ENCODE assay signal across 29 cellular contexts in the genomic region with DNA sequence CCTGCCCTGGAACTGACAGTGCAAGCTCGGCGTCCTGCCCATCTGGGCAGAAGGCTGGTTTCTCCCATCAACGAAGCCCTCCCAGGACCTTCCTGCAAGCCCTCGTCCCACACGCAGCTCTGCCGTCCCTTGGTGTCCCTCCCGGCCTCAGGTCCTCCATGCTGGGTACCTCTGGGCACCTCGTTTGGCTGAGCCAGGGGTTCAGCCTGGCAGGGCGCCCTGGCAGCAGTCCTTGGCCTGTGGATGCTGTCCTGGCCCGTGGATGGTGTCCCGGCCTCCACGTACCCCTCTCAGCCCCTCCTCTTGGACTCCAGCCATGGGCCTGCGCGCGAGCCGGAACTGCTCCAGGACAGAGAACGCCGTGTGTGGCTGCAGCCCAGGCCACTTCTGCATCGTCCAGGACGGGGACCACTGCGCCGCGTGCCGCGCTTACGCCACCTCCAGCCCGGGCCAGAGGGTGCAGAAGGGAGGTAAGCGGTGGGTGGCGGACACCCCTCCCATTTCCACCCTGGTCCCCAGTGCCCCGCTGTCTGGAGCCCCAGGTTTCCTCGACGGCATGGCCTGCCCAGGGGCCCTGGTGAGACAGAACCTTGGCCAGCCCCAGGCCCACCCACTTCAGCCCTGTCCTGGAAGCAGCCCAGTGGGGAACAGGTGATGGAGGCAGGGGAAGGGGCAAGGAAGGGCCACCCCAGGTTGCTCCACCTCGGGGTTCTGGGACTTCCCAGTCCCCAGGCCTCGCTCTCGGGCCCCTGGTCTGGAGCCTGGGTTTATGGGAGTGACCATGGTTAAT. TPM values are rescaled to one million over a fixed set of nuclear protein-coding genes. Genes with fewer than 3 reads are reported as not detected.
"Had no signal": no experiment of that assay in that cellular context is flagged by ENCODE, and none has a peak within 500 bp of the region (broad histone marks: within the 10 kb centered on the region; RNA-seq: fewer than 3 reads in every experiment).

No MANE protein-coding gene starts in this region.

- H3K27me3 Mint-ChIP-seq: activated CD4-positive, alpha-beta T cell treated with anti-CD3 and anti-CD28 coated beads for 36 hours; activated CD8-positive, alpha-beta memory T cell treated with anti-CD3 and anti-CD28 coated beads, Interleukin-2, amount 10 ng/mL, durations not matched to agents 7 days and 5 days; brain; stimulated activated naive CD8-positive, alpha-beta T cell treated with anti-CD3 and anti-CD28 coated beads, Interleukin-15, Interleukin-2, amounts not matched to agents 100 ng/mL and 50 ng/mL, for 24 hours had no signal

- H3K9me3 Mint-ChIP-seq: activated naive CD4-positive, alpha-beta T cell treated with anti-CD3 and anti-CD28 coated beads for 36 hours; brain; endodermal cell; mesothelial cell of epicardium; nephron; stimulated activated naive CD8-positive, alpha-beta T cell treated with anti-CD3 and anti-CD28 coated beads, Interleukin-15, Interleukin-2, amounts not matched to agents 100 ng/mL and 50 ng/mL, for 24 hours; T-helper 2 cell treated with Interferon-gamma antibody and Interleukin-4, amounts not matched to agents 5 μg/mL and 100 μg/mL, for 36 hours had no signal

- H3K4me1 ChIP-seq: foreskin keratinocyte had no signal

- H3K27ac Mint-ChIP-seq: activated CD4-positive, alpha-beta T cell treated with anti-CD3 and anti-CD28 coated beads for 36 hours; activated CD8-positive, alpha-beta memory T cell treated with anti-CD3 and anti-CD28 coated beads, Interleukin-2, amount 10 ng/mL, durations not matched to agents 7 days and 5 days; activated naive CD4-positive, alpha-beta T cell treated with anti-CD3 and anti-CD28 coated beads for 36 hours; brain; endodermal cell; mesothelial cell of epicardium; nephron; stimulated activated naive CD8-positive, alpha-beta T cell treated with anti-CD3 and anti-CD28 coated beads, Interleukin-15, Interleukin-2, amounts not matched to agents 100 ng/mL and 50 ng/mL, for 24 hours had no signal

- DNase-seq: activated CD4-positive, alpha-beta T cell treated with anti-CD3 and anti-CD28 coated beads for 36 hours; activated CD4-positive, alpha-beta T cell treated with anti-CD3 and anti-CD28 coated beads, Interleukin-2, amount 50 U/mL, for 48 hours; activated CD8-positive, alpha-beta memory T cell treated with anti-CD3 and anti-CD28 coated beads, Interleukin-2, amount 10 ng/mL, durations not matched to agents 7 days and 5 days; activated naive CD4-positive, alpha-beta T cell treated with anti-CD3 and anti-CD28 coated beads for 36 hours; activated T-cell treated with anti-CD3 and anti-CD28 coated beads, Interleukin-2, amount 50 U/mL, for 1 hour; central memory CD4-positive, alpha-beta T cell; endodermal cell; foreskin keratinocyte; hippocampal formation; left colon; nucleus accumbens; stimulated activated CD4-positive, alpha-beta T cell treated with anti-CD3 and anti-CD28 coated beads, Interleukin-12 subunit alpha, Interleukin-12 subunit beta, amount 100 ng/mL, for 4 hours; stimulated activated CD4-positive, alpha-beta T cell treated with anti-CD3 and anti-CD28 coated beads, Interleukin-1b, Interleukin-23, amount 100 ng/mL, for 48 hours; stimulated activated CD8-positive, alpha-beta memory T cell treated with anti-CD3 and anti-CD28 coated beads, Interleukin-4, amount 100 ng/mL, for 48 hours; trophoblast cell had no signal

- ATAC-seq: activated CD4-positive, alpha-beta T cell treated with anti-CD3 and anti-CD28 coated beads for 36 hours; activated CD8-positive, alpha-beta memory T cell treated with anti-CD3 and anti-CD28 coated beads, Interleukin-2, amount 10 ng/mL, durations not matched to agents 7 days and 5 days; foreskin keratinocyte; left colon had no signal

- H3K36me3 Mint-ChIP-seq: brain, mesothelial cell of epicardium had no signal

- H3K4me3 ChIP-seq: suprapubic skin, vagina had no signal

- H3K27ac ChIP-seq: epithelial cell of prostate, foreskin keratinocyte, suprapubic skin, vagina had no signal

- H3K9me3 ChIP-seq: suprapubic skin, vagina had no signal

- H3K27me3 ChIP-seq: foreskin keratinocyte, suprapubic skin, vagina had no signal

- FAIRE-seq: colon, islet of Langerhans, TTC549 had no signal

- H3K4me3 Mint-ChIP-seq: activated CD8-positive, alpha-beta memory T cell treated with anti-CD3 and anti-CD28 coated beads, Interleukin-2, amount 10 ng/mL, durations not matched to agents 7 days and 5 days; activated naive CD4-positive, alpha-beta T cell treated with anti-CD3 and anti-CD28 coated beads for 36 hours; brain; endodermal cell; mesothelial cell of epicardium; nephron; stimulated activated naive CD8-positive, alpha-beta T cell treated with anti-CD3 and anti-CD28 coated beads, Interleukin-15, Interleukin-2, amounts not matched to agents 100 ng/mL and 50 ng/mL, for 24 hours had no signal

RNA-seq across cellular contexts. Expression of gene HES5, which starts 29.6 kb away (rescaled TPM):
- total RNA-seq: activated CD8-positive, alpha-beta memory T cell treated with anti-CD3 and anti-CD28 coated beads, Interleukin-2, amount 10 ng/mL, durations not matched to agents 7 days and 5 days; activated naive CD4-positive, alpha-beta T cell treated with anti-CD3 and anti-CD28 coated beads for 36 hours; endodermal cell; fibroblast of lung; lung microvascular endothelial cell; mesothelial cell of epicardium; renal cortical epithelial cell; vagina had no signal
- polyA plus RNA-seq: fibroblast of lung had no signal
